In genomic region chr1:76659171-76659940, GRCh38 we compare ENCODE assay signal across 21 cellular contexts.
DNase-seq lines count a peak whose midpoint lies in the region; ATAC-seq and TF ChIP-seq lines count a peak whose summit lies in the region.
"Had no signal": no experiment of that assay in that cellular context is flagged by ENCODE, and none has a peak within 500 bp of the region (broad histone marks: within the 10 kb centered on the region; RNA-seq: fewer than 3 reads in every experiment).

No MANE protein-coding gene starts in this region.

- TF ChIP-seq POLR2A in Peyer's patch (IDR thresholded peaks at IDR 0.05), result no peak

- TF ChIP-seq CTCF in PC-3 (conservative IDR thresholded peaks at IDR 0.05; ENCODE audit: low read depth, low read length) (no peak), Peyer's patch (IDR thresholded peaks at IDR 0.05) (no peak)

- H3K27ac ChIP-seq in PC-3 (ENCODE audit: low read length), result no peak overlapping the region
- no peak overlapping the region for H3K27ac ChIP-seq in Peyer's patch
- H3K27ac ChIP-seq: colonic mucosa, VCaP had no signal

- no peak overlapping the region for H2AFZ ChIP-seq in PC-3 (ENCODE audit: low read length)

- no peak for ATAC-seq in PC-3
- ATAC-seq in GM21381 (IDR thresholded peaks at IDR 0.05; ENCODE audit: unreplicated experiment), result no peak
- ATAC-seq: stimulated activated naive CD8-positive, alpha-beta T cell treated with anti-CD3 and anti-CD28 coated beads, Interleukin-15, amount 100 ng/mL, for 72 hours; T-cell had no signal

- H3K9me3 ChIP-seq in PC-3 (ENCODE audit: low read length) (no peaks in the 10 kb centered on the region), Peyer's patch (no peaks in the 10 kb centered on the region)
- H3K9me3 ChIP-seq: colonic mucosa had no signal

- no peaks in the 10 kb centered on the region for H3F3A ChIP-seq in PC-3 (ENCODE audit: low read length, unreplicated experiment)

- H3K79me2 ChIP-seq in PC-3 (ENCODE audit: low read length), result no peaks in the 10 kb centered on the region

- DNase-seq in NCI-H526 (lab: John Stamatoyannopoulos, UW), result peak; percentile 24 to 45
- DNase-seq in NCI-H526 treated with DMSO at 0.1 percent for 48 hours (lab: John Stamatoyannopoulos, UW), result no peak
- DNase-seq in PC-3, result peak; percentile 11
- peak; percentile 14 for DNase-seq in fibroblast of gingiva (ENCODE audit: low read depth)
- DNase-seq in activated naive CD4-positive, alpha-beta T cell treated with Interleukin-2 at 50 U/mL for 16 hours, result no peak
- DNase-seq in Peyer's patch, result no peak
- DNase-seq in ecto neural progenitor cell (ENCODE audit: low spot score), result no peak
- DNase-seq: activated CD4-positive, alpha-beta memory T cell treated with anti-CD3 and anti-CD28 coated beads for 36 hours; activated naive CD4-positive, alpha-beta T cell treated with anti-CD3 and anti-CD28 coated beads for 36 hours; C1 segment of cervical spinal cord; colonic mucosa; GF-D8; H7; hypothalamus; naive B cell; NCI-H1694; NCI-H345; stimulated activated naive CD8-positive, alpha-beta T cell treated with anti-CD3 and anti-CD28 coated beads, Interleukin-15, amount 100 ng/mL, for 72 hours; T-cell had no signal

- POLR2A ChIA-PET in PC-3 (lab: Charles Lee; ENCODE audit: unreplicated experiment), result no interaction called here

- no peaks in the 10 kb centered on the region for H4K20me1 ChIP-seq in PC-3 (ENCODE audit: low read length)

- no peak overlapping the region for H3K9ac ChIP-seq in PC-3 (ENCODE audit: low read length)

- H3K36me3 ChIP-seq in PC-3 (ENCODE audit: low read depth, low read length) (no peaks in the 10 kb centered on the region), Peyer's patch (no peaks in the 10 kb centered on the region)
- H3K36me3 ChIP-seq: colonic mucosa had no signal

- H3K27me3 ChIP-seq in PC-3 (ENCODE audit: low read length), result peaks cover 4% of the 10 kb centered on the region; the same call in 1 of the 2 replicates
- H3K27me3 ChIP-seq in Peyer's patch, result no peaks in the 10 kb centered on the region
- H3K27me3 ChIP-seq: colonic mucosa had no signal

- BruUV-seq in PC-3 (replicated peaks; lab: Mats Ljungman, UMichigan), result no TSS peak

- CTCF ChIA-PET in PC-3 (lab: Charles Lee), result no interaction called here

- no peaks in the 10 kb centered on the region for H3K9me2 ChIP-seq in PC-3 (replicated peaks; ENCODE audit: low read length)

- H3K4me3 ChIP-seq in PC-3 (ENCODE audit: low read length) (no peak overlapping the region), Peyer's patch (no peak overlapping the region)
- H3K4me3 ChIP-seq: colonic mucosa had no signal

- no peak overlapping the region for H3K4me2 ChIP-seq in PC-3 (ENCODE audit: low read length)

- H3K4me1 ChIP-seq in PC-3 (ENCODE audit: insufficient read depth, low read length) (no peaks in the 10 kb centered on the region), Peyer's patch (no peaks in the 10 kb centered on the region)
- H3K4me1 ChIP-seq: colonic mucosa had no signal

- intact Hi-C loops in PC-3 (cut with micrococcal nuclease), result no loop called here

Comparison
In these comparisons a context has a peak if more than half of its experiments do, and no peak if none do; other contexts are left out.
1. DNase-seq: peak in NCI-H526 (2 of 2), PC-3 (single experiment) and fibroblast of gingiva (single experiment); none in NCI-H526 treated with DMSO at 0.1 percent for 48 hours (single experiment), activated naive CD4-positive, alpha-beta T cell treated with Interleukin-2 at 50 U/mL for 16 hours (single experiment), Peyer's patch (0 of 3) and ecto neural progenitor cell (single experiment).